ENCODE assay signal across 1 cellular context in genomic region chr2:73233932-73234832, GRCh38.
TF ChIP-seq lines count a peak whose summit lies in the region.

TSS of gene CCT7 (plus strand) at chr2:73234308. CDS start at chr2:73234379, 71 bp downstream.

TF ChIP-seq in HepG2, 621 proteins besides CTCF, POLR2A, EP300 and RAD21 (continued from another document):
- TF ChIP-seq ATRX (CRISPR knock-in tag; IDR thresholded peaks at IDR 0.05; ENCODE audit: borderline replicate concordance) (no peak), ZNF263 (CRISPR knock-in tag; IDR thresholded peaks at IDR 0.05) (peak; percentile 69; the same call in 1 of the 2 replicates), FOXC1 (CRISPR knock-in tag; IDR thresholded peaks at IDR 0.05; ENCODE audit: borderline replicate concordance) (peak; percentile 87), ZNF883 (CRISPR knock-in tag; IDR thresholded peaks at IDR 0.05; ENCODE audit: not compliant biosample characterization) (peak; percentile 84), TMF1 (CRISPR knock-in tag; IDR thresholded peaks at IDR 0.05; ENCODE audit: low read depth) (peak; percentile 65; the same call in 1 of the 2 replicates), ZNF143 (CRISPR knock-in tag; IDR thresholded peaks at IDR 0.05) (peak; percentile 93), PAX8 (CRISPR knock-in tag; IDR thresholded peaks at IDR 0.05; ENCODE audit: borderline replicate concordance) (no peak), E2F5 (CRISPR knock-in tag; conservative IDR thresholded peaks at IDR 0.05) (no peak; the same call in 1 of the 2 replicates), RARG (CRISPR knock-in tag; IDR thresholded peaks at IDR 0.05; ENCODE audit: low read depth) (no peak), ZNF430 (CRISPR knock-in tag; IDR thresholded peaks at IDR 0.05) (0 out of 2 replicates have a peak, but pooled peaks have one; percentile 71), ZNF138 (CRISPR knock-in tag; IDR thresholded peaks at IDR 0.05; ENCODE audit: low read depth) (no peak), ATAD3A (CRISPR knock-in tag; IDR thresholded peaks at IDR 0.05) (no peak), RARA (CRISPR knock-in tag; IDR thresholded peaks at IDR 0.05) (peak; percentile 43; the same call in 1 of the 2 replicates), MAFG (CRISPR knock-in tag; IDR thresholded peaks at IDR 0.05) (no peak), DR1 (CRISPR knock-in tag; IDR thresholded peaks at IDR 0.05) (peak; percentile 99), IRF9 (CRISPR knock-in tag; IDR thresholded peaks at IDR 0.05; ENCODE audit: borderline replicate concordance) (peak; percentile 60; the same call in 1 of the 2 replicates), TAF1 (CRISPR knock-in tag; IDR thresholded peaks at IDR 0.05) (peak; percentile 99), CHD4 (IDR thresholded peaks at IDR 0.05; ENCODE audit: borderline replicate concordance, low read length) (no peak), SNRNP70 (IDR thresholded peaks at IDR 0.05; ENCODE audit: low read depth, low read length) (no peak), SMAD3 (CRISPR knock-in tag; IDR thresholded peaks at IDR 0.05) (peak; percentile 89; the same call in 1 of the 2 replicates), RAD51 (IDR thresholded peaks at IDR 0.05; ENCODE audit: borderline replicate concordance) (no peak), ISX (CRISPR knock-in tag; conservative IDR thresholded peaks at IDR 0.05) (peak; percentile 48; the same call in 1 of the 2 replicates), ZFY (CRISPR knock-in tag; IDR thresholded peaks at IDR 0.05) (peak; percentile 99), ZNF547 (CRISPR knock-in tag; IDR thresholded peaks at IDR 0.05) (peak; percentile 56; the same call in 1 of the 2 replicates), ZMYM4 (CRISPR knock-in tag; IDR thresholded peaks at IDR 0.05) (peak; percentile 84)
